ENCODE assay signal across 31 cellular contexts in genomic region chr9:108086624-108087023, GRCh38.
"Had no signal": no experiment of that assay in that cellular context is flagged by ENCODE, and none has a peak within 500 bp of the region (broad histone marks: within the 10 kb centered on the region; RNA-seq: fewer than 3 reads in every experiment).

No MANE protein-coding gene starts in this region.

- H3K4me1 ChIP-seq: ascending aorta, breast epithelium, esophagus squamous epithelium, gastroesophageal sphincter had no signal

- H3K4me1 Mint-ChIP-seq: activated CD4-positive, alpha-beta memory T cell treated with anti-CD3 and anti-CD28 coated beads, Interleukin-2, amount 10 ng/mL, durations not matched to agents 7 days and 5 days; activated CD4-positive, alpha-beta T cell treated with anti-CD3 and anti-CD28 coated beads, Interleukin-2, amount 10 ng/mL, durations not matched to agents 7 days and 5 days; activated naive CD4-positive, alpha-beta T cell treated with anti-CD3 and anti-CD28 coated beads, Interleukin-2, amount 10 ng/mL, durations not matched to agents 7 days and 5 days; activated naive CD8-positive, alpha-beta T cell treated with anti-CD3 and anti-CD28 coated beads, Interleukin-2, amount 10 ng/mL, durations not matched to agents 7 days and 5 days had no signal

- H3K27ac ChIP-seq: ascending aorta, breast epithelium, cardiac muscle cell, coronary artery, dorsolateral prefrontal cortex, esophagus squamous epithelium, gastroesophageal sphincter, WERI-Rb-1 had no signal

- H3K36me3 ChIP-seq: ascending aorta, breast epithelium, cardiac muscle cell, esophagus squamous epithelium, gastroesophageal sphincter, WERI-Rb-1 had no signal

- H3K4me3 Mint-ChIP-seq: activated CD4-positive, alpha-beta memory T cell treated with anti-CD3 and anti-CD28 coated beads, Interleukin-2, amount 10 ng/mL, durations not matched to agents 7 days and 5 days; activated CD4-positive, alpha-beta T cell treated with anti-CD3 and anti-CD28 coated beads, Interleukin-2, amount 10 ng/mL, durations not matched to agents 7 days and 5 days; activated naive CD4-positive, alpha-beta T cell treated with anti-CD3 and anti-CD28 coated beads, Interleukin-2, amount 10 ng/mL, durations not matched to agents 7 days and 5 days; activated naive CD8-positive, alpha-beta T cell treated with anti-CD3 and anti-CD28 coated beads, Interleukin-2, amount 10 ng/mL, durations not matched to agents 7 days and 5 days; activated T-cell treated with anti-CD3 and anti-CD28 coated beads, Interleukin-2, amount 50 U/mL, for 24 hours; activated T-cell treated with anti-CD3 and anti-CD28 coated beads, Interleukin-2, amount 50 U/mL, for 72 hours; brain; dendritic cell treated with granulocyte-macrophage colony-stimulating factor and Interleukin-4, amounts not matched to agents 40 ng/mL and 50 ng/mL, for 4 days had no signal

- H3K27me3 ChIP-seq: ascending aorta, breast epithelium, cardiac muscle cell, esophagus squamous epithelium, gastroesophageal sphincter had no signal

- H3K36me3 Mint-ChIP-seq: activated naive CD4-positive, alpha-beta T cell treated with anti-CD3 and anti-CD28 coated beads, Interleukin-2, amount 10 ng/mL, durations not matched to agents 7 days and 5 days; activated naive CD8-positive, alpha-beta T cell treated with anti-CD3 and anti-CD28 coated beads, Interleukin-2, amount 10 ng/mL, durations not matched to agents 7 days and 5 days; brain had no signal

- DNase-seq: activated CD4-positive, alpha-beta memory T cell treated with anti-CD3 and anti-CD28 coated beads, Interleukin-2, amount 10 ng/mL, durations not matched to agents 7 days and 5 days; activated CD4-positive, alpha-beta T cell treated with anti-CD3 and anti-CD28 coated beads for 1 hour; activated CD4-positive, alpha-beta T cell treated with anti-CD3 and anti-CD28 coated beads for 4 hours; activated CD4-positive, alpha-beta T cell treated with anti-CD3 and anti-CD28 coated beads, Interleukin-2, amount 10 ng/mL, durations not matched to agents 7 days and 5 days; activated CD4-positive, alpha-beta T cell treated with anti-CD3 and anti-CD28 coated beads, Interleukin-2, amount 50 U/mL, for 4 hours; activated CD4-positive, CD25-positive, alpha-beta regulatory T cell; activated CD8-positive, alpha-beta memory T cell treated with anti-CD3 and anti-CD28 coated beads, Interleukin-2, amount 50 U/mL, for 48 hours; activated gamma-delta T cell; activated naive CD4-positive, alpha-beta T cell; activated naive CD4-positive, alpha-beta T cell treated with anti-CD3 and anti-CD28 coated beads, Interleukin-2, amount 10 ng/mL, durations not matched to agents 7 days and 5 days; activated naive CD8-positive, alpha-beta T cell treated with anti-CD3 and anti-CD28 coated beads, Interleukin-2, amount 10 ng/mL, durations not matched to agents 7 days and 5 days; activated T-cell treated with anti-CD3 and anti-CD28 coated beads for 4 hours; activated T-cell treated with anti-CD3 and anti-CD28 coated beads, Interleukin-2, amount 50 U/mL, for 24 hours; activated T-cell treated with anti-CD3 and anti-CD28 coated beads, Interleukin-2, amount 50 U/mL, for 72 hours; central memory CD4-positive, alpha-beta T cell; cerebellar nuclear complex; dorsolateral prefrontal cortex; effector memory CD4-positive, alpha-beta T cell; erythroblast; esophagus squamous epithelium; foreskin melanocyte; T-helper 2 cell; WERI-Rb-1 had no signal

- H3K4me3 ChIP-seq: ascending aorta, breast epithelium, cardiac muscle cell, coronary artery, dorsolateral prefrontal cortex, esophagus squamous epithelium, gastroesophageal sphincter had no signal

- ATAC-seq: activated naive CD4-positive, alpha-beta T cell treated with anti-CD3 and anti-CD28 coated beads, Interleukin-2, amount 50 U/mL, for 72 hours; activated T-cell treated with anti-CD3 and anti-CD28 coated beads, Interleukin-2, amount 50 U/mL, for 72 hours; gastroesophageal sphincter had no signal

- H3K27me3 Mint-ChIP-seq: activated CD4-positive, alpha-beta memory T cell treated with anti-CD3 and anti-CD28 coated beads, Interleukin-2, amount 10 ng/mL, durations not matched to agents 7 days and 5 days; activated CD4-positive, alpha-beta T cell treated with anti-CD3 and anti-CD28 coated beads, Interleukin-2, amount 10 ng/mL, durations not matched to agents 7 days and 5 days; activated naive CD4-positive, alpha-beta T cell treated with anti-CD3 and anti-CD28 coated beads, Interleukin-2, amount 10 ng/mL, durations not matched to agents 7 days and 5 days; activated naive CD8-positive, alpha-beta T cell treated with anti-CD3 and anti-CD28 coated beads, Interleukin-2, amount 10 ng/mL, durations not matched to agents 7 days and 5 days; activated T-cell treated with anti-CD3 and anti-CD28 coated beads, Interleukin-2, amount 50 U/mL, for 24 hours had no signal

- H3K9me3 ChIP-seq: ascending aorta, breast epithelium, esophagus squamous epithelium, gastroesophageal sphincter had no signal

- H3K27ac Mint-ChIP-seq: activated CD4-positive, alpha-beta memory T cell treated with anti-CD3 and anti-CD28 coated beads, Interleukin-2, amount 10 ng/mL, durations not matched to agents 7 days and 5 days; activated CD4-positive, alpha-beta T cell treated with anti-CD3 and anti-CD28 coated beads, Interleukin-2, amount 10 ng/mL, durations not matched to agents 7 days and 5 days; activated naive CD4-positive, alpha-beta T cell treated with anti-CD3 and anti-CD28 coated beads, Interleukin-2, amount 10 ng/mL, durations not matched to agents 7 days and 5 days; activated naive CD4-positive, alpha-beta T cell treated with anti-CD3 and anti-CD28 coated beads, Interleukin-2, amount 50 U/mL, for 72 hours; activated naive CD8-positive, alpha-beta T cell treated with anti-CD3 and anti-CD28 coated beads, Interleukin-2, amount 10 ng/mL, durations not matched to agents 7 days and 5 days; activated T-cell treated with anti-CD3 and anti-CD28 coated beads, Interleukin-2, amount 50 U/mL, for 24 hours; activated T-cell treated with anti-CD3 and anti-CD28 coated beads, Interleukin-2, amount 50 U/mL, for 72 hours; brain; dendritic cell treated with granulocyte-macrophage colony-stimulating factor and Interleukin-4, amounts not matched to agents 40 ng/mL and 50 ng/mL, for 4 days had no signal
